Comparison of ENCODE assay signal across 1 cellular context in genomic region chr16:69814561-69814960, GRCh38.
TF ChIP-seq lines count a peak whose summit lies in the region.

No MANE protein-coding gene starts in this region.

TF ChIP-seq in HepG2, 621 proteins besides CTCF, POLR2A, EP300 and RAD21 (continued from another document and continues in another):
- peak; percentile 57; the same call in 1 of the 2 replicates for TF ChIP-seq DPF2 (CRISPR knock-in tag; IDR thresholded peaks at IDR 0.05; ENCODE audit: borderline replicate concordance, low read depth)
- TF ChIP-seq ZNF678 (CRISPR knock-in tag; IDR thresholded peaks at IDR 0.05), result no peak
- no peak for TF ChIP-seq PRDM4 (CRISPR knock-in tag; IDR thresholded peaks at IDR 0.05; ENCODE audit: borderline replicate concordance)
- TF ChIP-seq ZNF720 (CRISPR knock-in tag; IDR thresholded peaks at IDR 0.05), result no peak
- TF ChIP-seq ISX (CRISPR knock-in tag; conservative IDR thresholded peaks at IDR 0.05), result no peak
- TF ChIP-seq ZNF331 (CRISPR knock-in tag; IDR thresholded peaks at IDR 0.05), result 0 out of 2 replicates have a peak, but pooled peaks have one; percentile 22
- TF ChIP-seq ZNF703 (CRISPR knock-in tag; IDR thresholded peaks at IDR 0.05; ENCODE audit: borderline replicate concordance), result no peak
- TF ChIP-seq ZNF407 (CRISPR knock-in tag; IDR thresholded peaks at IDR 0.05; ENCODE audit: not compliant biosample characterization), result no peak
- TF ChIP-seq REXO4 (CRISPR knock-in tag; IDR thresholded peaks at IDR 0.05; ENCODE audit: borderline replicate concordance), result no peak
- TF ChIP-seq STAT6 (CRISPR knock-in tag; IDR thresholded peaks at IDR 0.05; ENCODE audit: borderline replicate concordance), result 0 out of 2 replicates have a peak, but pooled peaks have one; percentile 14
- TF ChIP-seq FOXP1 (IDR thresholded peaks at IDR 0.05), result no peak
- TF ChIP-seq FOXP1 (CRISPR knock-in tag; IDR thresholded peaks at IDR 0.05), result peak; percentile 70
- peak; percentile 84 for TF ChIP-seq TFAP4 (IDR thresholded peaks at IDR 0.05; ENCODE audit: borderline replicate concordance, low read depth)
- TF ChIP-seq POGK (CRISPR knock-in tag; conservative IDR thresholded peaks at IDR 0.05), result no peak
- TF ChIP-seq NFATC3 (CRISPR knock-in tag; IDR thresholded peaks at IDR 0.05), result no peak
- TF ChIP-seq MEIS2 (CRISPR knock-in tag; IDR thresholded peaks at IDR 0.05), result peak; percentile 61; the same call in 1 of the 2 replicates
- TF ChIP-seq ZNF432 (CRISPR knock-in tag; IDR thresholded peaks at IDR 0.05; ENCODE audit: borderline replicate concordance), result no peak
- peak; percentile 46; the same call in 1 of the 2 replicates for TF ChIP-seq HNF4A (CRISPR knock-in tag; IDR thresholded peaks at IDR 0.05)
- no peak for TF ChIP-seq SKI (IDR thresholded peaks at IDR 0.05; ENCODE audit: partially characterized antibody)
- no peak for TF ChIP-seq ZNF841 (CRISPR knock-in tag; IDR thresholded peaks at IDR 0.05; ENCODE audit: borderline replicate concordance)
- 0 out of 2 replicates have a peak, but pooled peaks have one; percentile 23 for TF ChIP-seq KAT8 (CRISPR knock-in tag; IDR thresholded peaks at IDR 0.05)
- TF ChIP-seq SPEN (CRISPR knock-in tag; IDR thresholded peaks at IDR 0.05; ENCODE audit: low read depth), result no peak
- TF ChIP-seq SMYD3 (CRISPR knock-in tag; IDR thresholded peaks at IDR 0.05), result no peak
- TF ChIP-seq MED1 (CRISPR knock-in tag; IDR thresholded peaks at IDR 0.05), result peak; percentile 30; the same call in 1 of the 2 replicates
- no peak for TF ChIP-seq GMEB1 (CRISPR knock-in tag; IDR thresholded peaks at IDR 0.05; ENCODE audit: borderline replicate concordance)
- TF ChIP-seq TBX2 (CRISPR knock-in tag; IDR thresholded peaks at IDR 0.05; ENCODE audit: borderline replicate concordance), result no peak
- TF ChIP-seq CEBPB (IDR thresholded peaks at IDR 0.05; ENCODE audit: borderline replicate concordance, low read depth, low read length), result no peak
- TF ChIP-seq RARA (CRISPR knock-in tag; IDR thresholded peaks at IDR 0.05), result peak; percentile 39; the same call in 1 of the 2 replicates
- TF ChIP-seq GLI4 (CRISPR knock-in tag; IDR thresholded peaks at IDR 0.05; ENCODE audit: borderline replicate concordance), result no peak
- TF ChIP-seq HOMEZ (CRISPR knock-in tag; IDR thresholded peaks at IDR 0.05; ENCODE audit: low read depth), result peak; percentile 65; the same call in 1 of the 2 replicates
- TF ChIP-seq SOX13 (IDR thresholded peaks at IDR 0.05), result no peak
- TF ChIP-seq SOX13 (CRISPR knock-in tag; conservative IDR thresholded peaks at IDR 0.05 in 1 of 2, IDR thresholded peaks at IDR 0.05 in 1 of 2), result peak in 1 of 2 experiments; percentile 48; a peak in 1 of 4 replicates
- peak; percentile 75 for TF ChIP-seq SAP130 (CRISPR knock-in tag; IDR thresholded peaks at IDR 0.05; ENCODE audit: low read depth)
- no peak for TF ChIP-seq AGO2 (optimal IDR thresholded peaks at IDR 0.05; ENCODE audit: low read depth, low read length)
- peak; percentile 90 for TF ChIP-seq FOXA3 (CRISPR knock-in tag; IDR thresholded peaks at IDR 0.05)
- TF ChIP-seq NCOA5 (CRISPR knock-in tag; IDR thresholded peaks at IDR 0.05), result no peak
- no peak for TF ChIP-seq ZUFSP (CRISPR knock-in tag; IDR thresholded peaks at IDR 0.05; ENCODE audit: borderline replicate concordance)
